In the genomic region with DNA sequence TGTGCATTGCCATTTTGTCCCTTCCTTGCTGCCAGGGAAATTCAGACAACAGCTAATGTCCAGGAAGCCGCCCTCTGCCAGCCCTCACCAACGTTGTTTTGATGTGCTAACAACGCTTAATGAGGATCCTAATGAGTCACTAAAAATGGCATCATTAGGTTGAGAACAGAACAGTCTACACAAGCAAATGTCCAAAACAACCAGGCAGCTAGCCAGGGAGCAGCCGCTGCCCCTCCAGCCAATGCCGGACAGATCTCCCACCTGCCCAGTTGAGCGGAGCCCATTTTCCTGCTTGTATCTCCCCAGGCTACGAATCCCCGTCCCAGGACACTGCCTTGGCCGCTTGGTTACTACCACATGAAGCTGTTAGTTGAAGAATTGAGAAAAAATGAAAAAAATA, we compare ENCODE assay signal across 1 cellular context.
TF ChIP-seq lines count a peak whose summit lies in the region.

No MANE protein-coding gene starts in this region.

TF ChIP-seq in H1, 55 proteins besides CTCF, POLR2A, EP300 and RAD21 (continued from another document):
- TF ChIP-seq EGR1 (IDR thresholded peaks at IDR 0.05; ENCODE audit: borderline replicate concordance, low read depth, low read length) (no peak), CHD1 (IDR thresholded peaks at IDR 0.05; ENCODE audit: low read depth, low read length) (no peak), RNF2 (IDR thresholded peaks at IDR 0.05; ENCODE audit: borderline replicate concordance, low read depth, low read length, missing control alignments, poor library complexity, severe bottlenecking) (no peak), ASH2L (IDR thresholded peaks at IDR 0.05; ENCODE audit: low read length) (no peak), BCL11A (IDR thresholded peaks at IDR 0.05; ENCODE audit: low read depth in 2 of 2, low read length in 2 of 2) (no peak), CBX5 (IDR thresholded peaks at IDR 0.05; ENCODE audit: low read depth, low read length) (no peak), CHD2 (IDR thresholded peaks at IDR 0.05; ENCODE audit: low read length) (no peak), SIX5 (IDR thresholded peaks at IDR 0.05; ENCODE audit: low read depth, low read length) (no peak), ZNF274 (IDR thresholded peaks at IDR 0.05; ENCODE audit: borderline replicate concordance, extremely low read depth, low read length) (no peak), GABPA (IDR thresholded peaks at IDR 0.05; ENCODE audit: borderline replicate concordance, insufficient read depth, low read length) (no peak), TCF12 (IDR thresholded peaks at IDR 0.05; ENCODE audit: low read depth, low read length) (no peak)
TF ChIP-seq in H1: peak in this region for 0.
